ENCODE assay signal across 10 cellular contexts in the genomic region with DNA sequence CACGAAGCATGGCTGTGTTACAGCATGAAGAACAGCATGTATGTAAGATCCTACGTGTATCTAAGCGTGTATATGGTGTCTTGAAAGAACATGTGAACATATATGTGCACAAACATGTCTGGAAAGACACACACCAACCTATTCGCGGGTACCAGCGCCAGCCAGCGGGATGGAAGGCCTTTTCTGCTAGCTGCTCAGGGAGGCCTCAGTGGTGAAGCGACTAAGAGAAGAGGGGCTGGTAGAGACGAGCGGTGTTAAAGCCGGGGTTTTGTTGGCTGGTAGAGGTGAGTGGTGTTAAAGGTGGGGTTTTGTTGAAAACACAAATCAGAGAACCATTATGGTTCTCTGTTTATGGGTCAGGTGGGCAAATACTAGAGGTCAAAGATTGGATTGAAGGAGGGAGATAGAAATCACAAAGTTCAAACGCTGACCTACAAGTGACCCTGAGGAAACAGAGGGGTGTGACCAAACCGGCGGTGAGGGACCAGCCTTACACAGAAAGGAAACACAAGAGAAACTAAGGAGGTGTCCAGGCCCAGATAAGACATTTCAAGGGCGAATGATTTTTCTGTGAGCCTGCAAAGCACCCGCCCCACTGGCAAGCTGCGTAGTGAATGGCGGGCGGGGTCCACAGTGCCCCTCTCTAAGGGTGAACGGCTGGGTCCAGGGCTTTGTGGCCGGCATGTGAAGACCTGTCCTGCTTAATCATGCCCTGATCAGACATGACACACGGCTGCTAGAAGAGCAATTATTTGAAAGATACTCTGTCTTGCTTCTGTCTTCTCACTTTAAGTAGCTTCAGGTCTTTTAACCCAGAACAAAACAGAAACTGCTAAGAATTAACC. TPM values are rescaled to one million over a fixed set of nuclear protein-coding genes. Genes with fewer than 3 reads are reported as not detected.
DNase-seq lines count a peak whose midpoint lies in the region; ATAC-seq, FAIRE-seq and TF ChIP-seq lines count a peak whose summit lies in the region.
"Had no signal": no experiment of that assay in that cellular context is flagged by ENCODE, and none has a peak within 500 bp of the region (broad histone marks: within the 10 kb centered on the region; RNA-seq: fewer than 3 reads in every experiment).

No MANE protein-coding gene starts in this region.

- peaks cover 0 to 5% of the 10 kb centered on the region in 2 donors for H3K36me3 Mint-ChIP-seq in activated T-cell treated with anti-CD3 and anti-CD28 coated beads, Interleukin-2, amount 50 U/mL, for 72 hours (ENCODE audit: insufficient read depth in 2 of 2)
- H3K36me3 Mint-ChIP-seq in central memory CD8-positive, alpha-beta T cell (ENCODE audit: insufficient read depth), result peaks cover 7% of the 10 kb centered on the region

- no peak for FAIRE-seq in D721Med (lab: Jason Lieb, UNC)

- H3K36me3 ChIP-seq in lung (ENCODE audit: control insufficient read depth in 2 of 2, insufficient read depth in 2 of 2, low read length in 2 of 2), result no peaks in the 10 kb centered on the region
- no peaks in the 10 kb centered on the region for H3K36me3 ChIP-seq in transverse colon

- TF ChIP-seq EP300 in transverse colon (IDR thresholded peaks at IDR 0.05; ENCODE audit: low read depth), result no peak

- no peaks in the 10 kb centered on the region for H3K27me3 Mint-ChIP-seq in activated T-cell treated with anti-CD3 and anti-CD28 coated beads, Interleukin-2, amount 50 U/mL, for 72 hours (ENCODE audit: low read depth)
- no peaks in the 10 kb centered on the region for H3K27me3 Mint-ChIP-seq in central memory CD8-positive, alpha-beta T cell

- no peaks in the 10 kb centered on the region for H3K9me3 Mint-ChIP-seq in activated T-cell treated with anti-CD3 and anti-CD28 coated beads, Interleukin-2, amount 50 U/mL, for 72 hours
- no peaks in the 10 kb centered on the region for H3K9me3 Mint-ChIP-seq in central memory CD8-positive, alpha-beta T cell

- H3K9me3 ChIP-seq in lung (ENCODE audit: control insufficient read depth in 2 of 2, insufficient read depth in 1 of 2, low read length in 1 of 2) (no peaks in the 10 kb centered on the region), transverse colon (no peaks in the 10 kb centered on the region)

- in situ Hi-C loops in transverse colon (cut with MboI; ENCODE audit: low pct_ligation_motif_present in 1 of 4, low pct_unique_long_range_greater_than_20kb in 1 of 4, low sequenced_read_pairs in 3 of 4), result no loop called here

- peak overlapping the region; percentile 86 for H3K27ac Mint-ChIP-seq in activated T-cell treated with anti-CD3 and anti-CD28 coated beads, Interleukin-2, amount 50 U/mL, for 72 hours
- peak overlapping the region; percentile 44 for H3K27ac Mint-ChIP-seq in central memory CD8-positive, alpha-beta T cell (ENCODE audit: low read depth)

- ATAC-seq in activated T-cell treated with anti-CD3 and anti-CD28 coated beads, Interleukin-2, amount 50 U/mL, for 72 hours (replicated peaks in 1 of 2), result no peak
- no peak for ATAC-seq in central memory CD8-positive, alpha-beta T cell (replicated peaks; ENCODE audit: extremely low read depth, poor library complexity, severe bottlenecking)
- no peak for ATAC-seq in lung (ENCODE audit: insufficient read depth, low FRiP score)

- H3K4me1 Mint-ChIP-seq in activated T-cell treated with anti-CD3 and anti-CD28 coated beads, Interleukin-2, amount 50 U/mL, for 72 hours (ENCODE audit: low read depth), result peaks cover 78% of the 10 kb centered on the region
- H3K4me1 Mint-ChIP-seq in central memory CD8-positive, alpha-beta T cell, result peaks cover 69% of the 10 kb centered on the region

- H3K4me3 Mint-ChIP-seq in activated T-cell treated with anti-CD3 and anti-CD28 coated beads, Interleukin-2, amount 50 U/mL, for 72 hours, result peak overlapping the region; percentile 31 to 85
- H3K4me3 Mint-ChIP-seq in central memory CD8-positive, alpha-beta T cell, result no peak overlapping the region

- no peak for TF ChIP-seq POLR2A in transverse colon (IDR thresholded peaks at IDR 0.05)

- H3K27ac ChIP-seq in lung (ENCODE audit: low read depth in 1 of 2, low read length in 1 of 2) (peak overlapping the region; percentile 7 to 57), transverse colon (peak overlapping the region; percentile 30 to 74 (median 48))

- H3K4me3 ChIP-seq in lung (no peak overlapping the region), transverse colon (no peak overlapping the region)

- no peak for DNase-seq in activated T-cell treated with anti-CD3 and anti-CD28 coated beads, Interleukin-2, amount 50 U/mL, for 72 hours
- DNase-seq in activated T-cell treated with anti-CD3 and anti-CD28 coated beads for 4 hours (no peak), lung (ENCODE audit: low spot score) (no peak), transverse colon (no peak), D721Med (ENCODE audit: insufficient read length, low spot score) (no peak), NCI-H187 treated with DMSO at 0.1 percent for 48 hours (lab: John Stamatoyannopoulos, UW) (no peak), NCI-H1930 (lab: John Stamatoyannopoulos, UW) (no peak)
- no peak for DNase-seq in central memory CD8-positive, alpha-beta T cell (ENCODE audit: low spot score in 2 of 2)
- DNase-seq: NCI-H69, T1000 had no signal

- no peaks in the 10 kb centered on the region for H3K27me3 ChIP-seq in lung (ENCODE audit: control insufficient read depth, insufficient read depth)
- no peaks in the 10 kb centered on the region for H3K27me3 ChIP-seq in transverse colon

- H3K4me1 ChIP-seq in lung (ENCODE audit: control insufficient read depth in 2 of 2, insufficient read depth in 2 of 2, low read length in 2 of 2) (peaks cover 11 to 14% of the 10 kb centered on the region in 2 donors), transverse colon (peaks cover 42 to 70% (median 49%) of the 10 kb centered on the region in 4 donors)

- intact Hi-C loops in transverse colon (cut with DNase I; ENCODE audit: low total_unique reads), result no loop called here

- WGBS in lung, 2 donors, result 63 to 77% methylated on average over 21 to 22 of the region's 22 CpGs
- 64 to 70% methylated on average over 10 to 21 of the region's 22 CpGs for WGBS in transverse colon (ENCODE audit: low coverage in 1 of 2), 2 donors

- TF ChIP-seq CTCF in lung (IDR thresholded peaks at IDR 0.05; ENCODE audit: control extremely low read depth, extremely low read depth) (no peak), transverse colon (IDR thresholded peaks at IDR 0.05) (no peak), D721Med (IDR thresholded peaks at IDR 0.05; ENCODE audit: insufficient read depth, missing control alignments) (no peak)

RNA-seq across cellular contexts. Expression of a gene that starts 8.1 kb away (rescaled TPM):
- 10 to 100 TPM; 13.6 to 14.1 TPM for total RNA-seq in activated T-cell treated with anti-CD3 and anti-CD28 coated beads, Interleukin-2, amount 50 U/mL, for 72 hours
- total RNA-seq in lung (10 to 100 TPM; 28.9 to 31.1 TPM), transverse colon (10 to 100 TPM; 27.7 to 56.1 (median 36.7) TPM)
- polyA plus RNA-seq in lung, result 1 to 10 TPM; 7.4 to 9.8 TPM
